ENCODE assay signal across 18 cellular contexts in genomic region chr5:102596113-102596512, GRCh38.
A peak's percentile ranks its signal among the peaks of the same experiment; 100 is the strongest.
DNase-seq lines count a peak whose midpoint lies in the region; ATAC-seq and TF ChIP-seq lines count a peak whose summit lies in the region.
"Had no signal": no experiment of that assay in that cellular context is flagged by ENCODE, and none has a peak within 500 bp of the region (broad histone marks: within the 10 kb centered on the region; RNA-seq: fewer than 3 reads in every experiment).

No MANE protein-coding gene starts in this region.

- H3K4me2 ChIP-seq in mammary epithelial cell (ENCODE audit: insufficient read depth, low read depth, low read length): no peak overlapping the region

- peak; percentile 51 for ATAC-seq in GM18873 (IDR thresholded peaks at IDR 0.05; ENCODE audit: low FRiP score, unreplicated experiment)
- ATAC-seq in GM21723 (IDR thresholded peaks at IDR 0.05; ENCODE audit: unreplicated experiment): peak; percentile 90
- ATAC-seq in HG03175 (IDR thresholded peaks at IDR 0.05; ENCODE audit: unreplicated experiment): peak; percentile 57
- ATAC-seq: K562 had no signal

- H3K36me3 ChIP-seq in mammary epithelial cell (ENCODE audit: insufficient read depth, low read length): no peaks in the 10 kb centered on the region
- H3K36me3 ChIP-seq: heart right ventricle, right atrium auricular region had no signal

- no peaks in the 10 kb centered on the region for H3K79me2 ChIP-seq in mammary epithelial cell (ENCODE audit: insufficient read depth, low read length)

- DNase-seq in kidney tubule cell (ENCODE audit: low spot score): peak; percentile 14
- no peak for DNase-seq in SHP77 treated with DMSO at 0.1 percent for 48 hours (lab: John Stamatoyannopoulos, UW)
- DNase-seq in mammary epithelial cell: no peak
- no peak for DNase-seq in activated CD4-positive, alpha-beta T cell treated with anti-CD3 and anti-CD28 coated beads, Interleukin-2, amount 50 U/mL, for 4 hours
- DNase-seq in globus pallidus (ENCODE audit: low spot score): no peak
- DNase-seq: activated CD8-positive, alpha-beta memory T cell treated with anti-CD3 and anti-CD28 coated beads for 24 hours; amygdala; DMS153; effector CD8-positive, alpha-beta T cell; heart right ventricle; mesenchymal stem cell; NCI-H446 had no signal

- CTCF ChIA-PET in mammary epithelial cell (lab: Charles Lee; ENCODE audit: low non-redundant PET): no interaction called here

- TF ChIP-seq CTCF in mammary epithelial cell (conservative IDR thresholded peaks at IDR 0.05 in 1 of 2, IDR thresholded peaks at IDR 0.05 in 1 of 2; ENCODE audit: extremely low read depth in 1 of 2, insufficient read depth in 1 of 2, low read depth in 1 of 2, low read length in 2 of 2): no peak

- H4K20me1 ChIP-seq in mammary epithelial cell (ENCODE audit: insufficient read depth, low read length): no peaks in the 10 kb centered on the region

- intact Hi-C loops in mammary epithelial cell (cut with micrococcal nuclease): no loop called here

- H3K4me1 ChIP-seq in mammary epithelial cell (ENCODE audit: insufficient read depth, low read length): no peaks in the 10 kb centered on the region
- H3K4me1 ChIP-seq: right atrium auricular region had no signal

- H3K4me3 ChIP-seq in mammary epithelial cell (replicated peaks in 1 of 3; ENCODE audit: insufficient read depth in 1 of 3, low read depth in 2 of 3, low read length in 3 of 3): no peak overlapping the region
- H3K4me3 ChIP-seq: heart right ventricle, K562, right atrium auricular region, SK-N-MC had no signal

- H3K9ac ChIP-seq in mammary epithelial cell (ENCODE audit: insufficient read depth, low read length): no peak overlapping the region

- in situ Hi-C loops in mammary epithelial cell (cut with MboI; ENCODE audit: low sequenced_read_pairs in 2 of 2): loop anchor here in 1 of 2 donors (25.0 kb wide), 1 partner anchor 166 kb away; the partner anchor contains the start of gene PAM

- no peak overlapping the region for H3K27ac ChIP-seq in mammary epithelial cell (ENCODE audit: insufficient read depth, low read depth, low read length)
- H3K27ac ChIP-seq: heart right ventricle, SK-N-MC had no signal

- H3K27me3 ChIP-seq in mammary epithelial cell (ENCODE audit: insufficient read depth, low read length): no peaks in the 10 kb centered on the region
- H3K27me3 ChIP-seq: heart right ventricle, right atrium auricular region had no signal

- BruUV-seq in mammary epithelial cell (replicated peaks; lab: Mats Ljungman, UMichigan): no TSS peak

- dilution Hi-C loops in mammary epithelial cell (cut with HindIII; ENCODE audit: low sequenced_read_pairs): no loop called here

- WGBS in mammary epithelial cell (ENCODE audit: low coverage, missing lambda C conversion rate): 86% methylated on average over 3 of the region's 3 CpGs

- H2AFZ ChIP-seq in mammary epithelial cell (ENCODE audit: low read depth, low read length): no peak overlapping the region

- H3K9me3 ChIP-seq in mammary epithelial cell (replicated peaks; ENCODE audit: insufficient read depth, low read length): no peaks in the 10 kb centered on the region
- H3K9me3 ChIP-seq: heart right ventricle, right atrium auricular region had no signal
